Comparison of ENCODE assay signal across 19 cellular contexts in the genomic region with DNA sequence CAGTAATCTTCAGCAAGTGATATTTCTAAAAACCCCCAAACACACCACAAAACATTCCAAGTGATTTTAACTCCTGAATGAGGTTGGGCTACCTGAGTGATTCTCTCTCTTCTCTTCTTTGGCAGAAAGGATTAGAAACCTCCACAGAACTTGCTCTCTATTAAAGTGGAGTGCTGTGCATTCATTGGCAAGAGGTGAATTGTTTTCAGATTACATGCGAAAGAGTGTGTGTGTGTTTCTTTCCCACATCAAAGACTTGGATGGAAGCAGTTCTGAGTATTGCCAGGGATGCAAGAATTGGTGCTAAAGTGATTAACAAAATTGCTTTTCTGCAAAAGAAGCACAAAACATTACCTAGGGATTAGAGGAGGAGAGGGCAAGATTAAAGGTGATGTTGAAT. TPM values are rescaled to one million over a fixed set of nuclear protein-coding genes. Genes with fewer than 3 reads are reported as not detected.
A peak's percentile ranks its signal among the peaks of the same experiment; 100 is the strongest.
DNase-seq lines count a peak whose midpoint lies in the region; ATAC-seq, FAIRE-seq and TF ChIP-seq lines count a peak whose summit lies in the region.
"Had no signal": no experiment of that assay in that cellular context is flagged by ENCODE, and none has a peak within 500 bp of the region (broad histone marks: within the 10 kb centered on the region; RNA-seq: fewer than 3 reads in every experiment).

No MANE protein-coding gene starts in this region.

- POLR2A ChIA-PET in activated CD4-positive, alpha-beta T cell treated with anti-CD3 and anti-CD28 coated beads for 36 hours (lab: Charles Lee), result no interaction called here

- H3K27ac ChIP-seq in astrocyte (ENCODE audit: low read depth, low read length), result no peak overlapping the region
- H3K27ac ChIP-seq: 22Rv1, BLaER1 had no signal

- H3K4me3 Mint-ChIP-seq in activated CD4-positive, alpha-beta T cell treated with anti-CD3 and anti-CD28 coated beads for 36 hours, result no peak overlapping the region
- no peak overlapping the region for H3K4me3 Mint-ChIP-seq in stimulated activated naive CD8-positive, alpha-beta T cell treated with anti-CD3 and anti-CD28 coated beads, Interleukin-15, amount 100 ng/mL, for 72 hours
- H3K4me3 Mint-ChIP-seq in astrocyte (ENCODE audit: unreplicated experiment) (no peak overlapping the region), chondrocyte (ENCODE audit: unreplicated experiment) (no peak overlapping the region)
- H3K4me3 Mint-ChIP-seq: GM23338, HFFc6 had no signal

- H3K4me2 ChIP-seq in astrocyte (ENCODE audit: low read length), result no peak overlapping the region
- H3K4me2 ChIP-seq: BLaER1, GM23338 had no signal

- no peak overlapping the region for H3K27ac Mint-ChIP-seq in activated CD4-positive, alpha-beta T cell treated with anti-CD3 and anti-CD28 coated beads for 36 hours
- no peak overlapping the region for H3K27ac Mint-ChIP-seq in stimulated activated naive CD8-positive, alpha-beta T cell treated with anti-CD3 and anti-CD28 coated beads, Interleukin-15, amount 100 ng/mL, for 72 hours
- no peak overlapping the region for H3K27ac Mint-ChIP-seq in astrocyte (ENCODE audit: unreplicated experiment)
- no peak overlapping the region for H3K27ac Mint-ChIP-seq in chondrocyte (ENCODE audit: unreplicated experiment)
- H3K27ac Mint-ChIP-seq: GM23338, HFFc6 had no signal

- H3K36me3 ChIP-seq in astrocyte (ENCODE audit: insufficient read depth, low read length), result no peaks in the 10 kb centered on the region
- H3K36me3 ChIP-seq: BLaER1, HAP-1 had no signal

- TF ChIP-seq CTCF in astrocyte (IDR thresholded peaks at IDR 0.05; ENCODE audit: insufficient read depth, low read depth, low read length) (no peak), chondrocyte (IDR thresholded peaks at IDR 0.05) (no peak)

- peaks cover 21% of the 10 kb centered on the region for H3K4me1 Mint-ChIP-seq in activated CD4-positive, alpha-beta T cell treated with anti-CD3 and anti-CD28 coated beads for 36 hours
- H3K4me1 Mint-ChIP-seq in stimulated activated naive CD8-positive, alpha-beta T cell treated with anti-CD3 and anti-CD28 coated beads, Interleukin-15, amount 100 ng/mL, for 72 hours, result peaks cover 30% of the 10 kb centered on the region
- H3K4me1 Mint-ChIP-seq in astrocyte (ENCODE audit: low read depth, unreplicated experiment) (peaks cover 7% of the 10 kb centered on the region), chondrocyte (ENCODE audit: low read depth) (peaks cover 17% of the 10 kb centered on the region)

- H4K20me1 ChIP-seq in astrocyte (ENCODE audit: insufficient read depth, low read length), result no peaks in the 10 kb centered on the region
- H4K20me1 ChIP-seq: BLaER1 had no signal

- H3K79me2 ChIP-seq in astrocyte (ENCODE audit: insufficient read depth, low read length), result no peaks in the 10 kb centered on the region

- H3K36me3 Mint-ChIP-seq in activated CD4-positive, alpha-beta T cell treated with anti-CD3 and anti-CD28 coated beads for 36 hours (ENCODE audit: low read depth), result no peaks in the 10 kb centered on the region
- H3K36me3 Mint-ChIP-seq in astrocyte (ENCODE audit: low read depth, unreplicated experiment), result no peaks in the 10 kb centered on the region
- no peaks in the 10 kb centered on the region for H3K36me3 Mint-ChIP-seq in chondrocyte (ENCODE audit: low read depth)

- no peak overlapping the region for H2AFZ ChIP-seq in astrocyte (ENCODE audit: low read depth, low read length)
- H2AFZ ChIP-seq: GM23338 had no signal

- peaks cover 45% of the 10 kb centered on the region for H3K27me3 Mint-ChIP-seq in activated CD4-positive, alpha-beta T cell treated with anti-CD3 and anti-CD28 coated beads for 36 hours
- H3K27me3 Mint-ChIP-seq in stimulated activated naive CD8-positive, alpha-beta T cell treated with anti-CD3 and anti-CD28 coated beads, Interleukin-15, amount 100 ng/mL, for 72 hours, result peaks cover 71% of the 10 kb centered on the region
- H3K27me3 Mint-ChIP-seq in astrocyte (ENCODE audit: low read depth, unreplicated experiment) (no peaks in the 10 kb centered on the region), chondrocyte (ENCODE audit: low read depth) (peaks cover 23% of the 10 kb centered on the region)

- no peak overlapping the region for H3K4me3 ChIP-seq in astrocyte (ENCODE audit: insufficient read depth, low read depth, low read length)
- H3K4me3 ChIP-seq: BLaER1, GM23338, HAP-1 had no signal

- no peaks in the 10 kb centered on the region for H3K9me3 ChIP-seq in astrocyte (ENCODE audit: insufficient read depth, low read depth, low read length)
- H3K9me3 ChIP-seq: BLaER1, HAP-1 had no signal

- no peak for FAIRE-seq in astrocyte (lab: Jason Lieb, UNC)
- FAIRE-seq: GM12892 had no signal

- H3K27me3 ChIP-seq in astrocyte (ENCODE audit: insufficient read depth, low read length), result peaks cover 13% of the 10 kb centered on the region
- H3K27me3 ChIP-seq: BLaER1 had no signal

- no peak for DNase-seq in activated CD4-positive, alpha-beta T cell treated with anti-CD3 and anti-CD28 coated beads for 36 hours
- DNase-seq in activated CD4-positive, alpha-beta T cell treated with anti-CD3 and anti-CD28 coated beads for 1 hour, result no peak
- DNase-seq in stimulated activated naive CD8-positive, alpha-beta T cell treated with anti-CD3 and anti-CD28 coated beads, Interleukin-15, amount 100 ng/mL, for 72 hours, result no peak
- no peak for DNase-seq in stimulated activated naive CD8-positive, alpha-beta T cell treated with anti-CD3 and anti-CD28 coated beads, Interleukin-15, Interleukin-2, amounts not matched to agents 100 U/mL and 50 U/mL, for 24 hours
- DNase-seq in astrocyte (ENCODE audit: low read depth) (peak; percentile 6), chondrocyte (ENCODE audit: low spot score) (no peak), DMS153 (lab: John Stamatoyannopoulos, UW) (no peak), left cardiac atrium (no peak)
- DNase-seq: AML-193, Calu3, DMS 273 treated with DMSO at 0.1 percent for 48 hours, DMS79, EL, HFFc6 had no signal

- ATAC-seq in activated CD4-positive, alpha-beta T cell treated with anti-CD3 and anti-CD28 coated beads for 36 hours, result peak; percentile 40
- ATAC-seq in stimulated activated naive CD8-positive, alpha-beta T cell treated with anti-CD3 and anti-CD28 coated beads, Interleukin-15, amount 100 ng/mL, for 72 hours, result peak; percentile 57
- ATAC-seq in stimulated activated naive CD8-positive, alpha-beta T cell treated with anti-CD3 and anti-CD28 coated beads, Interleukin-15, Interleukin-2, amounts not matched to agents 100 U/mL and 50 U/mL, for 24 hours, result no peak
- no peak for ATAC-seq in left cardiac atrium
- ATAC-seq: GM23338 had no signal

- CTCF ChIA-PET in activated CD4-positive, alpha-beta T cell treated with anti-CD3 and anti-CD28 coated beads for 36 hours (lab: Charles Lee), result no interaction called here

- H3K4me1 ChIP-seq in astrocyte (ENCODE audit: insufficient read depth, low read length), result no peaks in the 10 kb centered on the region
- H3K4me1 ChIP-seq: BLaER1 had no signal

- H3K9me3 Mint-ChIP-seq in activated CD4-positive, alpha-beta T cell treated with anti-CD3 and anti-CD28 coated beads for 36 hours (ENCODE audit: low read depth), result no peaks in the 10 kb centered on the region
- no peaks in the 10 kb centered on the region for H3K9me3 Mint-ChIP-seq in stimulated activated naive CD8-positive, alpha-beta T cell treated with anti-CD3 and anti-CD28 coated beads, Interleukin-15, amount 100 ng/mL, for 72 hours
- H3K9me3 Mint-ChIP-seq in astrocyte (ENCODE audit: unreplicated experiment) (no peaks in the 10 kb centered on the region), chondrocyte (ENCODE audit: low read depth) (no peaks in the 10 kb centered on the region)
- H3K9me3 Mint-ChIP-seq: GM23338, HFFc6 had no signal

- intact Hi-C loops in activated CD4-positive, alpha-beta T cell treated with anti-CD3 and anti-CD28 coated beads for 36 hours (cut with DNase I, micrococcal nuclease), result no loop called here
- intact Hi-C loops in left cardiac atrium (cut with DNase I), result no loop called here

- no peak overlapping the region for H3K9ac ChIP-seq in astrocyte (ENCODE audit: low read length)
- H3K9ac ChIP-seq: BLaER1 had no signal

RNA-seq across cellular contexts. Expression of gene FBXW4, which starts 13.1 kb away (rescaled TPM):
- total RNA-seq in activated CD4-positive, alpha-beta T cell treated with anti-CD3 and anti-CD28 coated beads for 36 hours, result 10 to 100 TPM; 34.7 to 36.3 TPM
- total RNA-seq in astrocyte (21.9 and 24.1 TPM in 2 replicates), chondrocyte (34.4 to 37.2 TPM (median 36.1 TPM) in 3 replicates), left cardiac atrium (10 to 100 TPM; 92.0 to 99.0 TPM)

Comparison
In these comparisons a context has a peak if more than half of its experiments do, and no peak if none do; other contexts are left out.
1. ATAC-seq: peak in activated CD4-positive, alpha-beta T cell treated with anti-CD3 and anti-CD28 coated beads for 36 hours (single experiment) and stimulated activated naive CD8-positive, alpha-beta T cell treated with anti-CD3 and anti-CD28 coated beads, Interleukin-15, amount 100 ng/mL, for 72 hours (single experiment); none in stimulated activated naive CD8-positive, alpha-beta T cell treated with anti-CD3 and anti-CD28 coated beads, Interleukin-15, Interleukin-2, amounts not matched to agents 100 U/mL and 50 U/mL, for 24 hours (single experiment) and left cardiac atrium (0 of 2).